8 cellular contexts compared by ENCODE assay signal in genomic region chr5:138753794-138754698, GRCh38. TPM values are rescaled to one million over a fixed set of nuclear protein-coding genes. Genes with fewer than 3 reads are reported as not detected.
DNase-seq lines count a peak whose midpoint lies in the region; ATAC-seq, FAIRE-seq and TF ChIP-seq lines count a peak whose summit lies in the region.

No MANE protein-coding gene starts in this region.

- H3K4me3 ChIP-seq in adrenal gland (peak overlapping the region; percentile 60 to 90 (median 74)), heart right ventricle (peak overlapping the region; percentile 44 to 100 (median 98)), pancreas (peak overlapping the region; percentile 79 to 100 (median 90))

- H3K9me3 ChIP-seq in adrenal gland (replicated peaks in 1 of 3) (no peaks in the 10 kb centered on the region), heart right ventricle (peaks cover 0 to 14% (median 0%) of the 10 kb centered on the region in 11 donors), pancreas (no peaks in the 10 kb centered on the region)

- 1 to 2% (median 2%) methylated on average over 22 to 58 of the region's 58 CpGs for WGBS in adrenal gland, 4 donors
- whole genome bisulfite sequencing in heart right ventricle, 2 donors: 1% methylated on average over 58 of the region's 58 CpGs
- 0% methylated on average over 46 to 58 of the region's 58 CpGs for WGBS in pancreas, 2 donors

- FAIRE-seq in pancreas (lab: Jason Lieb, UNC): no peak
- FAIRE-seq in urothelium cell line (lab: Jason Lieb, UNC): no peak

- intact Hi-C loops in adrenal gland (cut with DNase I) (no loop called here), heart right ventricle (cut with DNase I) (loop anchor here in 5 of 10 donors (5.0 to 10.0 kb wide), 7 partner anchors 99 to 511 kb away; partner anchors contain the start of gene HSPA9 (in 2 of the 5)), pancreas (cut with DNase I) (loop anchor here in 1 of 3 donors (10.0 kb wide), 1 partner anchor 511 kb away; no protein-coding TSS in a partner anchor)

- H3K36me3 ChIP-seq in adrenal gland (replicated peaks in 1 of 2) (peaks cover 0 to 9% of the 10 kb centered on the region in 2 donors), heart right ventricle (peaks cover 0 to 36% (median 11%) of the 10 kb centered on the region in 9 donors), pancreas (peaks cover 0 to 5% (median 0%) of the 10 kb centered on the region in 3 donors)

- DNase-seq in activated CD4-positive, CD25-positive, alpha-beta regulatory T cell treated with anti-CD3 and anti-CD28 coated beads, Interleukin-2, amount 50 U/mL, for 72 hours: peak; percentile 60
- peak; percentile 71 for DNase-seq in HuH-7.5 (ENCODE audit: low spot score)
- DNase-seq in SHP77 (lab: John Stamatoyannopoulos, UW): peak; percentile 86 to 93
- peak; percentile 93 to 98 (median 97) for DNase-seq in adrenal gland
- DNase-seq in heart right ventricle: peak; percentile 93 to 95
- peak; percentile 86 to 94 (median 91) for DNase-seq in pancreas
- peak; percentile 60 for DNase-seq in urothelium cell line (ENCODE audit: low spot score)

- peak overlapping the region; percentile 97 to 100 (median 98) for H3K27ac ChIP-seq in adrenal gland
- peak overlapping the region; percentile 96 to 100 (median 100) for H3K27ac ChIP-seq in heart right ventricle
- H3K27ac ChIP-seq in pancreas: peak overlapping the region; percentile 97 to 99 (median 98)

- no peak for ATAC-seq in activated CD4-positive, CD25-positive, alpha-beta regulatory T cell treated with anti-CD3 and anti-CD28 coated beads, Interleukin-2, amount 50 U/mL, for 24 hours
- ATAC-seq in heart right ventricle (peak; percentile 66 to 87 (median 73)), pancreas (peak; percentile 38 to 63 (median 48))

- peaks cover 17 to 32% of the 10 kb centered on the region in 2 donors for H3K4me1 ChIP-seq in adrenal gland (replicated peaks in 1 of 2)
- peaks cover 10 to 53% (median 44%) of the 10 kb centered on the region in 9 donors for H3K4me1 ChIP-seq in heart right ventricle
- peaks cover 0 to 11% (median 10%) of the 10 kb centered on the region in 3 donors for H3K4me1 ChIP-seq in pancreas

- TF ChIP-seq CTCF in adrenal gland (IDR thresholded peaks at IDR 0.05) (peak in 2 of 6 experiments; percentile 2 to 5), heart right ventricle (IDR thresholded peaks at IDR 0.05) (no peak), pancreas (IDR thresholded peaks at IDR 0.05) (no peak)

- H3K27me3 ChIP-seq in adrenal gland (no peaks in the 10 kb centered on the region), heart right ventricle (no peaks in the 10 kb centered on the region), pancreas (no peaks in the 10 kb centered on the region)

- peak in 1 of 2 donors; percentile 62 for TF ChIP-seq POLR2A in adrenal gland (IDR thresholded peaks at IDR 0.05)

RNA-seq across cellular contexts. Expression of gene CTNNA1, which starts 0.8 kb away (rescaled TPM):
- total RNA-seq in adrenal gland: 100 to 1,000 TPM; 297 to 521 (median 347) TPM
- 100 to 1,000 TPM; 111 to 371 (median 133) TPM for polyA plus RNA-seq in adrenal gland
- total RNA-seq in heart right ventricle: 100 to 1,000 TPM; 337 to 416 (median 382) TPM
- 100 to 1,000 TPM; 128 to 213 TPM for polyA plus RNA-seq in heart right ventricle
- 100 to 1,000 TPM; 105 to 193 (median 115) TPM for total RNA-seq in pancreas
- 10 to 100 TPM; 53.9 to 65.0 TPM for polyA plus RNA-seq in pancreas

Comparison
In these comparisons a context has a peak if more than half of its experiments do, and no peak if none do; other contexts are left out.
1. ATAC-seq: peak in heart right ventricle (8 of 8) and pancreas (4 of 4); none in activated CD4-positive, CD25-positive, alpha-beta regulatory T cell treated with anti-CD3 and anti-CD28 coated beads, Interleukin-2, amount 50 U/mL, for 24 hours (0 of 2).
2. Peak in every context shown above with its lines, with median percentiles within 50 percentile points of each other: DNase-seq, H3K27ac ChIP-seq and H3K4me3 ChIP-seq.